ENCODE assay signal across 8 cellular contexts in genomic region chr1:8427493-8427892, GRCh38.
DNase-seq lines count a peak whose midpoint lies in the region; ATAC-seq and TF ChIP-seq lines count a peak whose summit lies in the region.

No MANE protein-coding gene starts in this region.

- no peaks in the 10 kb centered on the region for H3K36me3 Mint-ChIP-seq in WTC11

- WGBS in psoas muscle, 3 donors, result 72 to 78% (median 74%) methylated on average over 5 of the region's 5 CpGs

- peaks cover 55% of the 10 kb centered on the region for H3K4me1 ChIP-seq in psoas muscle

- TF ChIP-seq CTCF in WTC11 (IDR thresholded peaks at IDR 0.05), result no peak
- TF ChIP-seq CTCF in psoas muscle (IDR thresholded peaks at IDR 0.05), result no peak
- no peak for TF ChIP-seq CTCF in omental fat pad (IDR thresholded peaks at IDR 0.05)

- CTCF ChIA-PET in WTC11 (lab: Charles Lee), result interaction anchor here (1.0 to 1.3 kb wide), 2 partner anchors 40 to 452 kb away, joined by 3 to 4 read pairs; no protein-coding TSS in a partner anchor

- no peaks in the 10 kb centered on the region for H3K36me3 ChIP-seq in psoas muscle (ENCODE audit: insufficient read depth in 1 of 2, low read depth in 1 of 2)

- peak overlapping the region; percentile 89; the same call in 1 of the 2 replicates for H3K27ac Mint-ChIP-seq in WTC11

- peak; percentile 8 for DNase-seq in stimulated activated CD4-positive, alpha-beta T cell treated with anti-CD3 and anti-CD28 coated beads, Interleukin-2, amount 100 ng/mL, for 4 hours (ENCODE audit: low read depth)
- DNase-seq in stimulated activated CD4-positive, alpha-beta T cell treated with anti-CD3 and anti-CD28 coated beads, Interleukin-15, amount 100 ng/mL, for 24 hours, result no peak
- DNase-seq in WTC11 (ENCODE audit: low spot score), result no peak
- no peak for DNase-seq in psoas muscle
- DNase-seq in HT-29 (ENCODE audit: low spot score), result no peak
- DNase-seq in omental fat pad (ENCODE audit: low spot score), result no peak
- no peak for DNase-seq in posterior vena cava (ENCODE audit: low spot score)

- H3K27me3 ChIP-seq in psoas muscle (ENCODE audit: insufficient read depth in 3 of 3, low read length in 2 of 3), result no peaks in the 10 kb centered on the region

- intact Hi-C loops in psoas muscle (cut with DNase I), result loop anchor here in 1 of 2 donors (5.0 kb wide), 1 partner anchor 100 kb away; no protein-coding TSS in a partner anchor
- intact Hi-C loops in posterior vena cava (cut with DNase I), result no loop called here

- H3K4me3 ChIP-seq in psoas muscle, result no peak overlapping the region

- no peaks in the 10 kb centered on the region for H3K9me3 Mint-ChIP-seq in WTC11

- POLR2A ChIA-PET in WTC11 (lab: Charles Lee), result no interaction called here

- peaks cover 51% of the 10 kb centered on the region for H3K4me1 Mint-ChIP-seq in WTC11

- no peaks in the 10 kb centered on the region for H3K9me3 ChIP-seq in psoas muscle

- no peaks in the 10 kb centered on the region for H3K27me3 Mint-ChIP-seq in WTC11 (ENCODE audit: low read depth)

- peak overlapping the region; percentile 98 for H3K27ac ChIP-seq in psoas muscle

- ATAC-seq in HG03280 (IDR thresholded peaks at IDR 0.05; ENCODE audit: unreplicated experiment) (peak; percentile 63), WTC11 (no peak), psoas muscle (no peak), omental fat pad (ENCODE audit: low FRiP score) (no peak)

- no peak overlapping the region for H3K4me3 Mint-ChIP-seq in WTC11

TF ChIP-seq in WTC11, 78 proteins besides CTCF, POLR2A, EP300 and RAD21:
- TF ChIP-seq IRF1 (CRISPR knock-in tag; IDR thresholded peaks at IDR 0.05), result no peak
- TF ChIP-seq ZNF423 (CRISPR knock-in tag; IDR thresholded peaks at IDR 0.05), result no peak
- no peak for TF ChIP-seq NFATC4 (CRISPR knock-in tag; IDR thresholded peaks at IDR 0.05)
- TF ChIP-seq TP53 (CRISPR knock-in tag; IDR thresholded peaks at IDR 0.05), result no peak
- TF ChIP-seq PRDM15 (CRISPR knock-in tag; IDR thresholded peaks at IDR 0.05), result no peak
- no peak for TF ChIP-seq TCF7 (CRISPR knock-in tag; IDR thresholded peaks at IDR 0.05; ENCODE audit: low read depth)
- TF ChIP-seq TEAD4 (CRISPR knock-in tag; IDR thresholded peaks at IDR 0.05), result no peak
- no peak for TF ChIP-seq ZBTB43 (CRISPR knock-in tag; IDR thresholded peaks at IDR 0.05)
- TF ChIP-seq AFF4 (CRISPR knock-in tag; IDR thresholded peaks at IDR 0.05; ENCODE audit: borderline replicate concordance), result no peak
- no peak for TF ChIP-seq NR2C2 (CRISPR knock-in tag; IDR thresholded peaks at IDR 0.05)
- TF ChIP-seq NFE2L1 (CRISPR knock-in tag; IDR thresholded peaks at IDR 0.05), result no peak
- TF ChIP-seq ZNF138 (CRISPR knock-in tag; conservative IDR thresholded peaks at IDR 0.05), result no peak
- no peak for TF ChIP-seq ZNF263 (CRISPR knock-in tag; IDR thresholded peaks at IDR 0.05; ENCODE audit: low read depth)
